In the genomic region with DNA sequence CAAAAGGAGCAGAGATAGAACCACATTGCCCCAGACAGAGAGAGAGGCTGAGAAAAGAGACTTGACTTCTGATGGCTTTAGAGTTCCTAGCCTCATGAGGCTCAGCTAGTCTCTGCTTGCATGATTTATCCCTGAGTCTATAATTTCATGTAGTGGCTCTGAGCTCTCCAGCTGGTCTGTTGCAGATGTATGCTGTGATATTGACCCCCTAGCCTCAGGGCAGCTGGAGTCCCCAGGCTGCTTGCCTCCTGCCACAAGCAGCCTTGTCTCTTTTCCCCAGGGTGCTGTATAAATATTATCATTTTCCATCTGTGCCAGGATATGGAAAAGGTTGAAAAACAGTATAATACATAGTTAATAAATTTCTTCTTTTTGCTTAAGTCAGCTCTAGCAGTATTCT, we compare ENCODE assay signal across 14 cellular contexts.
DNase-seq lines count a peak whose midpoint lies in the region; TF ChIP-seq lines count a peak whose summit lies in the region.
"Had no signal": no experiment of that assay in that cellular context is flagged by ENCODE, and none has a peak within 500 bp of the region (broad histone marks: within the 10 kb centered on the region; RNA-seq: fewer than 3 reads in every experiment).

No MANE protein-coding gene starts in this region.

- TF ChIP-seq CTCF in astrocyte of the spinal cord (IDR thresholded peaks at IDR 0.05; ENCODE audit: low read depth, low read length), result no peak

- no peak overlapping the region for H3K4me3 ChIP-seq in astrocyte of the spinal cord (ENCODE audit: low read depth, low read length)

- in situ Hi-C loops in astrocyte of the spinal cord (cut with HindIII; ENCODE audit: low sequenced_read_pairs), result no loop called here
- in situ Hi-C loops in ACHN (cut with HindIII; ENCODE audit: low pct_ligation_motif_present, low pct_unique_long_range_greater_than_20kb, low sequenced_read_pairs), result no loop called here

- peak; percentile 4 to 60 for DNase-seq in NCI-H2081 (lab: John Stamatoyannopoulos, UW)
- DNase-seq in NCI-H2081 treated with DMSO at 0.1 percent for 48 hours (lab: John Stamatoyannopoulos, UW), result no peak
- DNase-seq in NCI-H2171 treated with DMSO at 0.1 percent for 48 hours (lab: John Stamatoyannopoulos, UW), result peak; percentile 85
- peak; percentile 29 for DNase-seq in astrocyte of the spinal cord (ENCODE audit: low read depth, low spot score)
- peak; percentile 69 for DNase-seq in smooth muscle cell of the brain vasculature (ENCODE audit: low read depth, low spot score)
- no peak for DNase-seq in NCI-H1048 (lab: John Stamatoyannopoulos, UW)
- no peak for DNase-seq in stimulated activated CD4-positive, alpha-beta T cell treated with anti-CD3 and anti-CD28 coated beads, Interleukin-4, amount 100 ng/mL, for 24 hours
- DNase-seq in ACHN, result no peak
- DNase-seq: 8988T, C1 segment of cervical spinal cord, DMS53, NCI-H187, NCI-H526, T-helper 17 cell had no signal

Comparison
In these comparisons a context has a peak if more than half of its experiments do, and no peak if none do; other contexts are left out.
1. DNase-seq: peak in NCI-H2081 (2 of 2), NCI-H2171 treated with DMSO at 0.1 percent for 48 hours (single experiment), astrocyte of the spinal cord (single experiment) and smooth muscle cell of the brain vasculature (single experiment); none in NCI-H2081 treated with DMSO at 0.1 percent for 48 hours (single experiment), NCI-H1048 (single experiment), stimulated activated CD4-positive, alpha-beta T cell treated with anti-CD3 and anti-CD28 coated beads, Interleukin-4, amount 100 ng/mL, for 24 hours (single experiment) and ACHN (single experiment).